1 cellular context compared by ENCODE assay signal in the genomic region with DNA sequence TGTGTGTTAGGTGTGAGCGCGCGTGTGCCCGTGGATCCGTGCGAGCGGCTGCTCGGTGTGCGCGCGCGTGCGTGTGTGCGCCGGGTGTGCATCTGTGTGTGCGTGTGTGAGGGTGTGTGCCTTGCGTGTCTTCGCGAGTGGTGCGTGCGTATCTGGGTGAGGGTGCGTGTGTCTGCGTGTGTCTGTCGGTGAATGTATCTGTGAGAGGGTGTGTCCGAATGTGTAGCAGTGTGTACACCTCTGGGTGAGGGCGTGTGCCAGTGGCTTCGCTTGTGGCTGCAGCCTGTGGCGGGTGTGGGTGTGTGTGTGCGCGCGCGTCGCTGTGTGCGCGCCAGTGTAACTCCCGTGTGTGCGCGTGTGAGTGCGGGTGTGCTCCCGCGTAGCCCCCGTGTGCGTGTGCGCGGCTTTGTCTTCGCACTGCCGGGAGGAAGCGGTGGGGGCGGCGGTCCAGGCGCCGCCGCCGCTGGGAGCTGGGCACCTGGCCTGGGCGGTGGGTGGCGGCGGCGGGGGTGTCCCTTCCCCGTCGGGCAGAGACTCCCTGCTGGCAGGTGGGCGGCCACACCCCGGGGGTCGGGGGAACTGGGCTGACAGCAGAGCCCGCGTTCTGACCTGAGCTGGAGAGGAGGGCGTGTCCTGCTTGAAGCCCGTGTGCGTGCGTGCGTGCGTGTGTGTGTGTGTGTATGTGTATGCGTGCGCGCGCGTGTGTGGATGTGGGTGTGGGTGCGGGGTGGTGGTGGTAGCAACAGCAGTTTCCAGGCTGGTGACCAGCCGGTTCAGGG.
A peak's percentile ranks its signal among the peaks of the same experiment; 100 is the strongest.
TF ChIP-seq lines count a peak whose summit lies in the region.

No MANE protein-coding gene starts in this region.

TF ChIP-seq in HEK293, 187 proteins besides CTCF, POLR2A, EP300 and RAD21 (continued from another document):
- TF ChIP-seq, protein P1, sequence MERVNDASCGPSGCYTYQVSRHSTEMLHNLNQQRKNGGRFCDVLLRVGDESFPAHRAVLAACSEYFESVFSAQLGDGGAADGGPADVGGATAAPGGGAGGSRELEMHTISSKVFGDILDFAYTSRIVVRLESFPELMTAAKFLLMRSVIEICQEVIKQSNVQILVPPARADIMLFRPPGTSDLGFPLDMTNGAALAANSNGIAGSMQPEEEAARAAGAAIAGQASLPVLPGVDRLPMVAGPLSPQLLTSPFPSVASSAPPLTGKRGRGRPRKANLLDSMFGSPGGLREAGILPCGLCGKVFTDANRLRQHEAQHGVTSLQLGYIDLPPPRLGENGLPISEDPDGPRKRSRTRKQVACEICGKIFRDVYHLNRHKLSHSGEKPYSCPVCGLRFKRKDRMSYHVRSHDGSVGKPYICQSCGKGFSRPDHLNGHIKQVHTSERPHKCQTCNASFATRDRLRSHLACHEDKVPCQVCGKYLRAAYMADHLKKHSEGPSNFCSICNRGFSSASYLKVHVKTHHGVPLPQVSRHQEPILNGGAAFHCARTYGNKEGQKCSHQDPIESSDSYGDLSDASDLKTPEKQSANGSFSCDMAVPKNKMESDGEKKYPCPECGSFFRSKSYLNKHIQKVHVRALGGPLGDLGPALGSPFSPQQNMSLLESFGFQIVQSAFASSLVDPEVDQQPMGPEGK (tag by site-specific recombination; IDR thresholded peaks at IDR 0.05): peak; percentile 71
- TF ChIP-seq ZNF223 (tag by site-specific recombination; IDR thresholded peaks at IDR 0.05): no peak
- TF ChIP-seq ZBTB20 (tag by site-specific recombination; IDR thresholded peaks at IDR 0.05): peak; percentile 70
- TF ChIP-seq ZNF785 (tag by site-specific recombination; IDR thresholded peaks at IDR 0.05): peak; percentile 81
- peak; percentile 94 for TF ChIP-seq KLF9 (tag by site-specific recombination; IDR thresholded peaks at IDR 0.05; ENCODE audit: low read depth)
- TF ChIP-seq, protein P2, sequence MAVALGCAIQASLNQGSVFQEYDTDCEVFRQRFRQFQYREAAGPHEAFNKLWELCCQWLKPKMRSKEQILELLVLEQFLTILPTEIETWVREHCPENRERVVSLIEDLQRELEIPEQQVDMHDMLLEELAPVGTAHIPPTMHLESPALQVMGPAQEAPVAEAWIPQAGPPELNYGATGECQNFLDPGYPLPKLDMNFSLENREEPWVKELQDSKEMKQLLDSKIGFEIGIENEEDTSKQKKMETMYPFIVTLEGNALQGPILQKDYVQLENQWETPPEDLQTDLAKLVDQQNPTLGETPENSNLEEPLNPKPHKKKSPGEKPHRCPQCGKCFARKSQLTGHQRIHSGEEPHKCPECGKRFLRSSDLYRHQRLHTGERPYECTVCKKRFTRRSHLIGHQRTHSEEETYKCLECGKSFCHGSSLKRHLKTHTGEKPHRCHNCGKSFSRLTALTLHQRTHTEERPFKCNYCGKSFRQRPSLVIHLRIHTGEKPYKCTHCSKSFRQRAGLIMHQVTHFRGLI (tag by site-specific recombination; IDR thresholded peaks at IDR 0.05): no peak
- no peak for TF ChIP-seq ZNF521 (tag by site-specific recombination; IDR thresholded peaks at IDR 0.05)
- TF ChIP-seq SETDB1 (IDR thresholded peaks at IDR 0.05; ENCODE audit: insufficient read length, low read length): no peak
- peak; percentile 19; the same call in 1 of the 2 replicates for TF ChIP-seq ZNF843 (tag by site-specific recombination; IDR thresholded peaks at IDR 0.05)
- peak; percentile 85 for TF ChIP-seq ZBTB17 (tag by site-specific recombination; IDR thresholded peaks at IDR 0.05)
- no peak for TF ChIP-seq ZNF239 (tag by site-specific recombination; IDR thresholded peaks at IDR 0.05)
- TF ChIP-seq ZNF112 (tag by site-specific recombination; IDR thresholded peaks at IDR 0.05): no peak
- no peak for TF ChIP-seq ZFP3 (tag by site-specific recombination; IDR thresholded peaks at IDR 0.05; ENCODE audit: low read depth)
- TF ChIP-seq, protein P3, sequence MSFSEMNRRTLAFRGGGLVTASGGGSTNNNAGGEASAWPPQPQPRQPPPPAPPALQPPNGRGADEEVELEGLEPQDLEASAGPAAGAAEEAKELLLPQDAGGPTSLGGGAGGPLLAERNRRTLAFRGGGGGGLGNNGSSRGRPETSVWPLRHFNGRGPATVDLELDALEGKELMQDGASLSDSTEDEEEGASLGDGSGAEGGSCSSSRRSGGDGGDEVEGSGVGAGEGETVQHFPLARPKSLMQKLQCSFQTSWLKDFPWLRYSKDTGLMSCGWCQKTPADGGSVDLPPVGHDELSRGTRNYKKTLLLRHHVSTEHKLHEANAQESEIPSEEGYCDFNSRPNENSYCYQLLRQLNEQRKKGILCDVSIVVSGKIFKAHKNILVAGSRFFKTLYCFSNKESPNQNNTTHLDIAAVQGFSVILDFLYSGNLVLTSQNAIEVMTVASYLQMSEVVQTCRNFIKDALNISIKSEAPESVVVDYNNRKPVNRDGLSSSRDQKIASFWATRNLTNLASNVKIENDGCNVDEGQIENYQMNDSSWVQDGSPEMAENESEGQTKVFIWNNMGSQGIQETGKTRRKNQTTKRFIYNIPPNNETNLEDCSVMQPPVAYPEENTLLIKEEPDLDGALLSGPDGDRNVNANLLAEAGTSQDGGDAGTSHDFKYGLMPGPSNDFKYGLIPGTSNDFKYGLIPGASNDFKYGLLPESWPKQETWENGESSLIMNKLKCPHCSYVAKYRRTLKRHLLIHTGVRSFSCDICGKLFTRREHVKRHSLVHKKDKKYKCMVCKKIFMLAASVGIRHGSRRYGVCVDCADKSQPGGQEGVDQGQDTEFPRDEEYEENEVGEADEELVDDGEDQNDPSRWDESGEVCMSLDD (tag by site-specific recombination; IDR thresholded peaks at IDR 0.05): peak; percentile 64; the same call in 1 of the 2 replicates
- TF ChIP-seq, protein P4, sequence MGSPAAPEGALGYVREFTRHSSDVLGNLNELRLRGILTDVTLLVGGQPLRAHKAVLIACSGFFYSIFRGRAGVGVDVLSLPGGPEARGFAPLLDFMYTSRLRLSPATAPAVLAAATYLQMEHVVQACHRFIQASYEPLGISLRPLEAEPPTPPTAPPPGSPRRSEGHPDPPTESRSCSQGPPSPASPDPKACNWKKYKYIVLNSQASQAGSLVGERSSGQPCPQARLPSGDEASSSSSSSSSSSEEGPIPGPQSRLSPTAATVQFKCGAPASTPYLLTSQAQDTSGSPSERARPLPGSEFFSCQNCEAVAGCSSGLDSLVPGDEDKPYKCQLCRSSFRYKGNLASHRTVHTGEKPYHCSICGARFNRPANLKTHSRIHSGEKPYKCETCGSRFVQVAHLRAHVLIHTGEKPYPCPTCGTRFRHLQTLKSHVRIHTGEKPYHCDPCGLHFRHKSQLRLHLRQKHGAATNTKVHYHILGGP (tag by site-specific recombination; IDR thresholded peaks at IDR 0.05): no peak
- TF ChIP-seq ZBTB48 (tag by site-specific recombination; IDR thresholded peaks at IDR 0.05): peak; percentile 80
- TF ChIP-seq ZFP69B (tag by site-specific recombination; IDR thresholded peaks at IDR 0.05): no peak
- no peak for TF ChIP-seq ZNF354C (tag by site-specific recombination; IDR thresholded peaks at IDR 0.05; ENCODE audit: borderline replicate concordance, low read depth)
- TF ChIP-seq ZNF747 (tag by site-specific recombination; IDR thresholded peaks at IDR 0.05): no peak
- peak; percentile 83; the same call in 1 of the 2 replicates for TF ChIP-seq ZNF169 (tag by site-specific recombination; IDR thresholded peaks at IDR 0.05)
- TF ChIP-seq, protein P5, sequence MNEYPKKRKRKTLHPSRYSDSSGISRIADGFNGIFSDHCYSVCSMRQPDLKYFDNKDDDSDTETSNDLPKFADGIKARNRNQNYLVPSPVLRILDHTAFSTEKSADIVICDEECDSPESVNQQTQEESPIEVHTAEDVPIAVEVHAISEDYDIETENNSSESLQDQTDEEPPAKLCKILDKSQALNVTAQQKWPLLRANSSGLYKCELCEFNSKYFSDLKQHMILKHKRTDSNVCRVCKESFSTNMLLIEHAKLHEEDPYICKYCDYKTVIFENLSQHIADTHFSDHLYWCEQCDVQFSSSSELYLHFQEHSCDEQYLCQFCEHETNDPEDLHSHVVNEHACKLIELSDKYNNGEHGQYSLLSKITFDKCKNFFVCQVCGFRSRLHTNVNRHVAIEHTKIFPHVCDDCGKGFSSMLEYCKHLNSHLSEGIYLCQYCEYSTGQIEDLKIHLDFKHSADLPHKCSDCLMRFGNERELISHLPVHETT (tag by site-specific recombination; IDR thresholded peaks at IDR 0.05): peak; percentile 32
- TF ChIP-seq GLIS1 (tag by site-specific recombination; IDR thresholded peaks at IDR 0.05): peak; percentile 84
- TF ChIP-seq ZNF211 (tag by site-specific recombination; IDR thresholded peaks at IDR 0.05; ENCODE audit: low read depth): no peak
- no peak for TF ChIP-seq ZNF248 (tag by site-specific recombination; IDR thresholded peaks at IDR 0.05)
- TF ChIP-seq, protein P6, sequence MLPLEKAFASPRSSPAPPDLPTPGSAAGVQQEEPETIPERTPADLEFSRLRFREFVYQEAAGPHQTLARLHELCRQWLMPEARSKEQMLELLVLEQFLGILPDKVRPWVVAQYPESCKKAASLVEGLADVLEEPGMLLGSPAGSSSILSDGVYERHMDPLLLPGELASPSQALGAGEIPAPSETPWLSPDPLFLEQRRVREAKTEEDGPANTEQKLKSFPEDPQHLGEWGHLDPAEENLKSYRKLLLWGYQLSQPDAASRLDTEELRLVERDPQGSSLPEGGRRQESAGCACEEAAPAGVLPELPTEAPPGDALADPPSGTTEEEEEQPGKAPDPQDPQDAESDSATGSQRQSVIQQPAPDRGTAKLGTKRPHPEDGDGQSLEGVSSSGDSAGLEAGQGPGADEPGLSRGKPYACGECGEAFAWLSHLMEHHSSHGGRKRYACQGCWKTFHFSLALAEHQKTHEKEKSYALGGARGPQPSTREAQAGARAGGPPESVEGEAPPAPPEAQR (tag by site-specific recombination; IDR thresholded peaks at IDR 0.05): no peak
- no peak for TF ChIP-seq HOXA7 (CRISPR knock-in tag; IDR thresholded peaks at IDR 0.05; ENCODE audit: borderline replicate concordance)
- TF ChIP-seq, protein P7, sequence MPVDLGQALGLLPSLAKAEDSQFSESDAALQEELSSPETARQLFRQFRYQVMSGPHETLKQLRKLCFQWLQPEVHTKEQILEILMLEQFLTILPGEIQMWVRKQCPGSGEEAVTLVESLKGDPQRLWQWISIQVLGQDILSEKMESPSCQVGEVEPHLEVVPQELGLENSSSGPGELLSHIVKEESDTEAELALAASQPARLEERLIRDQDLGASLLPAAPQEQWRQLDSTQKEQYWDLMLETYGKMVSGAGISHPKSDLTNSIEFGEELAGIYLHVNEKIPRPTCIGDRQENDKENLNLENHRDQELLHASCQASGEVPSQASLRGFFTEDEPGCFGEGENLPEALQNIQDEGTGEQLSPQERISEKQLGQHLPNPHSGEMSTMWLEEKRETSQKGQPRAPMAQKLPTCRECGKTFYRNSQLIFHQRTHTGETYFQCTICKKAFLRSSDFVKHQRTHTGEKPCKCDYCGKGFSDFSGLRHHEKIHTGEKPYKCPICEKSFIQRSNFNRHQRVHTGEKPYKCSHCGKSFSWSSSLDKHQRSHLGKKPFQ (tag by site-specific recombination; IDR thresholded peaks at IDR 0.05): peak; percentile 98
- TF ChIP-seq ZNF121 (tag by site-specific recombination; IDR thresholded peaks at IDR 0.05): no peak
- TF ChIP-seq, protein P8, sequence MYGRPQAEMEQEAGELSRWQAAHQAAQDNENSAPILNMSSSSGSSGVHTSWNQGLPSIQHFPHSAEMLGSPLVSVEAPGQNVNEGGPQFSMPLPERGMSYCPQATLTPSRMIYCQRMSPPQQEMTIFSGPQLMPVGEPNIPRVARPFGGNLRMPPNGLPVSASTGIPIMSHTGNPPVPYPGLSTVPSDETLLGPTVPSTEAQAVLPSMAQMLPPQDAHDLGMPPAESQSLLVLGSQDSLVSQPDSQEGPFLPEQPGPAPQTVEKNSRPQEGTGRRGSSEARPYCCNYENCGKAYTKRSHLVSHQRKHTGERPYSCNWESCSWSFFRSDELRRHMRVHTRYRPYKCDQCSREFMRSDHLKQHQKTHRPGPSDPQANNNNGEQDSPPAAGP (tag by site-specific recombination; IDR thresholded peaks at IDR 0.05): peak; percentile 93
- TF ChIP-seq, protein P9, sequence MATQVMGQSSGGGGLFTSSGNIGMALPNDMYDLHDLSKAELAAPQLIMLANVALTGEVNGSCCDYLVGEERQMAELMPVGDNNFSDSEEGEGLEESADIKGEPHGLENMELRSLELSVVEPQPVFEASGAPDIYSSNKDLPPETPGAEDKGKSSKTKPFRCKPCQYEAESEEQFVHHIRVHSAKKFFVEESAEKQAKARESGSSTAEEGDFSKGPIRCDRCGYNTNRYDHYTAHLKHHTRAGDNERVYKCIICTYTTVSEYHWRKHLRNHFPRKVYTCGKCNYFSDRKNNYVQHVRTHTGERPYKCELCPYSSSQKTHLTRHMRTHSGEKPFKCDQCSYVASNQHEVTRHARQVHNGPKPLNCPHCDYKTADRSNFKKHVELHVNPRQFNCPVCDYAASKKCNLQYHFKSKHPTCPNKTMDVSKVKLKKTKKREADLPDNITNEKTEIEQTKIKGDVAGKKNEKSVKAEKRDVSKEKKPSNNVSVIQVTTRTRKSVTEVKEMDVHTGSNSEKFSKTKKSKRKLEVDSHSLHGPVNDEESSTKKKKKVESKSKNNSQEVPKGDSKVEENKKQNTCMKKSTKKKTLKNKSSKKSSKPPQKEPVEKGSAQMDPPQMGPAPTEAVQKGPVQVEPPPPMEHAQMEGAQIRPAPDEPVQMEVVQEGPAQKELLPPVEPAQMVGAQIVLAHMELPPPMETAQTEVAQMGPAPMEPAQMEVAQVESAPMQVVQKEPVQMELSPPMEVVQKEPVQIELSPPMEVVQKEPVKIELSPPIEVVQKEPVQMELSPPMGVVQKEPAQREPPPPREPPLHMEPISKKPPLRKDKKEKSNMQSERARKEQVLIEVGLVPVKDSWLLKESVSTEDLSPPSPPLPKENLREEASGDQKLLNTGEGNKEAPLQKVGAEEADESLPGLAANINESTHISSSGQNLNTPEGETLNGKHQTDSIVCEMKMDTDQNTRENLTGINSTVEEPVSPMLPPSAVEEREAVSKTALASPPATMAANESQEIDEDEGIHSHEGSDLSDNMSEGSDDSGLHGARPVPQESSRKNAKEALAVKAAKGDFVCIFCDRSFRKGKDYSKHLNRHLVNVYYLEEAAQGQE (tag by site-specific recombination; IDR thresholded peaks at IDR 0.05): no peak
- no peak for TF ChIP-seq ZNF544 (tag by site-specific recombination; IDR thresholded peaks at IDR 0.05)
- TF ChIP-seq HOXC10 (CRISPR knock-in tag; IDR thresholded peaks at IDR 0.05): no peak
- peak; percentile 80 for TF ChIP-seq ZNF2 (tag by site-specific recombination; IDR thresholded peaks at IDR 0.05)
- peak; percentile 33; the same call in 1 of the 2 replicates for TF ChIP-seq PRDM1 (tag by site-specific recombination; IDR thresholded peaks at IDR 0.05)
- peak; percentile 91; the same call in 1 of the 2 replicates for TF ChIP-seq ZBTB1 (tag by site-specific recombination; IDR thresholded peaks at IDR 0.05)
- no peak for TF ChIP-seq ZNF585B (tag by site-specific recombination; IDR thresholded peaks at IDR 0.05)
- TF ChIP-seq, protein P10, sequence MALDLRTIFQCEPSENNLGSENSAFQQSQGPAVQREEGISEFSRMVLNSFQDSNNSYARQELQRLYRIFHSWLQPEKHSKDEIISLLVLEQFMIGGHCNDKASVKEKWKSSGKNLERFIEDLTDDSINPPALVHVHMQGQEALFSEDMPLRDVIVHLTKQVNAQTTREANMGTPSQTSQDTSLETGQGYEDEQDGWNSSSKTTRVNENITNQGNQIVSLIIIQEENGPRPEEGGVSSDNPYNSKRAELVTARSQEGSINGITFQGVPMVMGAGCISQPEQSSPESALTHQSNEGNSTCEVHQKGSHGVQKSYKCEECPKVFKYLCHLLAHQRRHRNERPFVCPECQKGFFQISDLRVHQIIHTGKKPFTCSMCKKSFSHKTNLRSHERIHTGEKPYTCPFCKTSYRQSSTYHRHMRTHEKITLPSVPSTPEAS (tag by site-specific recombination; IDR thresholded peaks at IDR 0.05): peak; percentile 97
- TF ChIP-seq ZNF600 (tag by site-specific recombination; IDR thresholded peaks at IDR 0.05): no peak; the same call in 1 of the 2 replicates
- peak; percentile 41; the same call in 1 of the 2 replicates for TF ChIP-seq ZNF391 (tag by site-specific recombination; IDR thresholded peaks at IDR 0.05; ENCODE audit: borderline replicate concordance, low read depth)
